In genomic region chr6:133969285-133969946, GRCh38 we compare ENCODE assay signal across 16 cellular contexts. TPM values are rescaled to one million over a fixed set of nuclear protein-coding genes. Genes with fewer than 3 reads are reported as not detected.
DNase-seq lines count a peak whose midpoint lies in the region; ATAC-seq and TF ChIP-seq lines count a peak whose summit lies in the region.
"Had no signal": no experiment of that assay in that cellular context is flagged by ENCODE, and none has a peak within 500 bp of the region (broad histone marks: within the 10 kb centered on the region; RNA-seq: fewer than 3 reads in every experiment).

No MANE protein-coding gene starts in this region.

- no peaks in the 10 kb centered on the region for H4K20me1 ChIP-seq in MM.1S (ENCODE audit: insufficient read depth, low read length)

- no peak for ATAC-seq in activated naive CD8-positive, alpha-beta T cell treated with anti-CD3 and anti-CD28 coated beads, Interleukin-2, amount 50 U/mL, for 24 hours
- peak; percentile 57 for ATAC-seq in activated naive CD8-positive, alpha-beta T cell treated with anti-CD3 and anti-CD28 coated beads, Interleukin-2, amount 10 ng/mL, durations not matched to agents 7 days and 5 days (ENCODE audit: low read depth)

- peaks cover 69% of the 10 kb centered on the region for H3K4me1 Mint-ChIP-seq in activated naive CD8-positive, alpha-beta T cell (ENCODE audit: low read depth)
- peaks cover 67% of the 10 kb centered on the region for H3K4me1 Mint-ChIP-seq in activated naive CD8-positive, alpha-beta T cell treated with anti-CD3 and anti-CD28 coated beads, Interleukin-2, amount 50 U/mL, for 24 hours
- H3K4me1 Mint-ChIP-seq in activated naive CD8-positive, alpha-beta T cell treated with anti-CD3 and anti-CD28 coated beads, Interleukin-2, amount 10 ng/mL, durations not matched to agents 7 days and 5 days, result peaks cover 30% of the 10 kb centered on the region

- H3K9me2 ChIP-seq in MM.1S (replicated peaks; ENCODE audit: insufficient read depth, low read length), result no peaks in the 10 kb centered on the region

- peak overlapping the region; percentile 18; the same call in 1 of the 2 replicates for H3K4me2 ChIP-seq in MM.1S (ENCODE audit: low read depth, low read length)

- H3K4me3 ChIP-seq in MM.1S (ENCODE audit: low read length), result no peak overlapping the region
- H3K4me3 ChIP-seq: spleen had no signal

- no peak overlapping the region for H3K27ac ChIP-seq in MM.1S (ENCODE audit: low read length)
- H3K27ac ChIP-seq: WERI-Rb-1 had no signal

- no peaks in the 10 kb centered on the region for H3K36me3 ChIP-seq in MM.1S (replicated peaks; ENCODE audit: insufficient read depth, low read length)
- H3K36me3 ChIP-seq: spleen, WERI-Rb-1 had no signal

- POLR2A ChIA-PET in activated naive CD8-positive, alpha-beta T cell treated with anti-CD3 and anti-CD28 coated beads, Interleukin-2, amount 10 ng/mL, durations not matched to agents 7 days and 5 days (lab: Charles Lee), result interaction anchor here (1.0 kb wide), 1 partner anchor 17 kb away, joined by 3 read pairs; the partner anchor contains the start of gene TBPL1

- H3K9me3 ChIP-seq in MM.1S (replicated peaks; ENCODE audit: insufficient read depth, low read length), result no peaks in the 10 kb centered on the region
- H3K9me3 ChIP-seq: spleen had no signal

- H3F3A ChIP-seq in MM.1S (ENCODE audit: insufficient read depth, low read length), result 0 out of 2 replicates have a peak, but pooled peaks cover 4% of the 10 kb centered on the region

- H3K27ac Mint-ChIP-seq in activated naive CD8-positive, alpha-beta T cell, result peak overlapping the region; percentile 36
- no peak overlapping the region for H3K27ac Mint-ChIP-seq in activated naive CD8-positive, alpha-beta T cell treated with anti-CD3 and anti-CD28 coated beads, Interleukin-2, amount 50 U/mL, for 24 hours
- H3K27ac Mint-ChIP-seq in activated naive CD8-positive, alpha-beta T cell treated with anti-CD3 and anti-CD28 coated beads, Interleukin-2, amount 10 ng/mL, durations not matched to agents 7 days and 5 days, result peak overlapping the region; percentile 59

- H3K9me3 Mint-ChIP-seq in activated naive CD8-positive, alpha-beta T cell (ENCODE audit: low read depth), result no peaks in the 10 kb centered on the region
- H3K9me3 Mint-ChIP-seq in activated naive CD8-positive, alpha-beta T cell treated with anti-CD3 and anti-CD28 coated beads, Interleukin-2, amount 50 U/mL, for 24 hours, result no peaks in the 10 kb centered on the region
- no peaks in the 10 kb centered on the region for H3K9me3 Mint-ChIP-seq in activated naive CD8-positive, alpha-beta T cell treated with anti-CD3 and anti-CD28 coated beads, Interleukin-2, amount 10 ng/mL, durations not matched to agents 7 days and 5 days

- intact Hi-C loops in posterior cingulate gyrus (cut with DNase I), result no loop called here

- H3K79me2 ChIP-seq in MM.1S (ENCODE audit: low read length), result peaks cover 43% of the 10 kb centered on the region

- H3K4me3 Mint-ChIP-seq in activated naive CD8-positive, alpha-beta T cell, result peak overlapping the region; percentile 20
- no peak overlapping the region for H3K4me3 Mint-ChIP-seq in activated naive CD8-positive, alpha-beta T cell treated with anti-CD3 and anti-CD28 coated beads, Interleukin-2, amount 50 U/mL, for 24 hours
- H3K4me3 Mint-ChIP-seq in activated naive CD8-positive, alpha-beta T cell treated with anti-CD3 and anti-CD28 coated beads, Interleukin-2, amount 10 ng/mL, durations not matched to agents 7 days and 5 days, result peak overlapping the region; percentile 59

- H3K9ac ChIP-seq in MM.1S (ENCODE audit: low read length), result no peak overlapping the region

- DNase-seq in activated naive CD8-positive, alpha-beta T cell treated with anti-CD3 and anti-CD28 coated beads, Interleukin-2, amount 50 U/mL, for 24 hours, result no peak
- no peak for DNase-seq in MM.1S
- DNase-seq in activated naive CD8-positive, alpha-beta T cell treated with anti-CD3 and anti-CD28 coated beads, Interleukin-2, amount 10 ng/mL, durations not matched to agents 7 days and 5 days, result no peak
- DNase-seq in SK-N-DZ (ENCODE audit: low spot score), result no peak
- no peak for DNase-seq in posterior cingulate gyrus
- DNase-seq in HCEC 1CT, result no peak
- DNase-seq: GOT3; Kasumi-1; midbrain; NCI-H1092 treated with DMSO at 0.1 percent for 48 hours; NCI-H2029 treated with DMSO at 0.1 percent for 48 hours; NCI-H524; spleen; stimulated activated CD8-positive, alpha-beta memory T cell treated with anti-CD3 and anti-CD28 coated beads, Interleukin-4, amount 100 ng/mL, for 48 hours; WERI-Rb-1 had no signal

- H2AFZ ChIP-seq in MM.1S (ENCODE audit: low read length), result no peak overlapping the region

- no peaks in the 10 kb centered on the region for H3K27me3 ChIP-seq in MM.1S (replicated peaks; ENCODE audit: insufficient read depth, low read length)
- H3K27me3 ChIP-seq: spleen had no signal

- TF ChIP-seq CTCF in MM.1S (IDR thresholded peaks at IDR 0.05; ENCODE audit: low read length), result no peak

- H3K4me1 ChIP-seq in MM.1S (ENCODE audit: low read length), result 0 out of 2 replicates have a peak, but pooled peaks cover 9% of the 10 kb centered on the region

- H3K27me3 Mint-ChIP-seq in activated naive CD8-positive, alpha-beta T cell, result no peaks in the 10 kb centered on the region
- H3K27me3 Mint-ChIP-seq in activated naive CD8-positive, alpha-beta T cell treated with anti-CD3 and anti-CD28 coated beads, Interleukin-2, amount 50 U/mL, for 24 hours, result no peaks in the 10 kb centered on the region
- no peaks in the 10 kb centered on the region for H3K27me3 Mint-ChIP-seq in activated naive CD8-positive, alpha-beta T cell treated with anti-CD3 and anti-CD28 coated beads, Interleukin-2, amount 10 ng/mL, durations not matched to agents 7 days and 5 days

- H3K36me3 Mint-ChIP-seq in activated naive CD8-positive, alpha-beta T cell, result no peaks in the 10 kb centered on the region
- H3K36me3 Mint-ChIP-seq in activated naive CD8-positive, alpha-beta T cell treated with anti-CD3 and anti-CD28 coated beads, Interleukin-2, amount 50 U/mL, for 24 hours (ENCODE audit: low read depth), result peaks cover 5% of the 10 kb centered on the region
- no peaks in the 10 kb centered on the region for H3K36me3 Mint-ChIP-seq in activated naive CD8-positive, alpha-beta T cell treated with anti-CD3 and anti-CD28 coated beads, Interleukin-2, amount 10 ng/mL, durations not matched to agents 7 days and 5 days

RNA-seq across cellular contexts. Expression of gene TBPL1, which starts 16.4 kb away (rescaled TPM):
- 10 to 100 TPM; 28.5 to 30.6 TPM for total RNA-seq in activated naive CD8-positive, alpha-beta T cell treated with anti-CD3 and anti-CD28 coated beads, Interleukin-2, amount 10 ng/mL, durations not matched to agents 7 days and 5 days
- polyA plus RNA-seq in SK-N-DZ (2014; cell fraction: cytosol; rRNA removed), result 71.3 and 77.6 TPM in 2 replicates
- polyA plus RNA-seq in SK-N-DZ (2014; cell fraction: nucleus; rRNA removed), result 47.0 and 58.7 TPM in 2 replicates
